Comparison of ENCODE assay signal across 29 cellular contexts in the genomic region with DNA sequence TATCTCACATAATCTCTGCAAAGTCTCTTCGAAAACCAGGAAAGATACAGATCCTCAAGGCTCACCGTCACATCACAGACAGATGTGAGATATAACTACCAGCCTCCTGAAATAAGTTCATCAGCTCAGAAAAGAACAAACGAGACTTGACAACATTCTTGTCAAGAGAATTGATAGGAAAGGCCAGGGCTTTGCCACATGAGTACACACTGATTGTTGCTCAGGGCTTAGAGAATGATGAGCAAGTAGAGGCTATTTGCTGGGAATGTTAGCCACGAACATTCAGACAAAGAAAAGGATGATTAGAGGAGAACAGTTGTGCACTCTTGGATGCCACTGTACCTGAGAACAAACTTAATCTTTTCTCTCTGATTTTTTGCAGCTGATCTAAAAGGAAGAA.
"Had no signal": no experiment of that assay in that cellular context is flagged by ENCODE, and none has a peak within 500 bp of the region (broad histone marks: within the 10 kb centered on the region; RNA-seq: fewer than 3 reads in every experiment).

No MANE protein-coding gene starts in this region.

- H3K27me3 ChIP-seq: brain microvascular endothelial cell had no signal

- H3K4me1 Mint-ChIP-seq: activated CD4-positive, alpha-beta memory T cell treated with anti-CD3 and anti-CD28 coated beads, Interleukin-2, amount 10 ng/mL, durations not matched to agents 7 days and 5 days; activated CD4-positive, alpha-beta T cell treated with anti-CD3 and anti-CD28 coated beads, Interleukin-2, amount 10 ng/mL, durations not matched to agents 7 days and 5 days; activated T-helper 17 cell treated with anti-CD3 and anti-CD28 coated beads, Interleukin-2, amount 50 U/mL, for 72 hours had no signal

- H3K27ac ChIP-seq: brain microvascular endothelial cell, VCaP had no signal

- H3K36me3 Mint-ChIP-seq: activated naive CD8-positive, alpha-beta T cell; WTC11 had no signal

- H3K27ac Mint-ChIP-seq: activated CD4-positive, alpha-beta memory T cell treated with anti-CD3 and anti-CD28 coated beads, Interleukin-2, amount 10 ng/mL, durations not matched to agents 7 days and 5 days; activated CD4-positive, alpha-beta T cell treated with anti-CD3 and anti-CD28 coated beads, Interleukin-2, amount 10 ng/mL, durations not matched to agents 7 days and 5 days; activated naive CD8-positive, alpha-beta T cell; activated T-helper 17 cell treated with anti-CD3 and anti-CD28 coated beads, Interleukin-2, amount 50 U/mL, for 72 hours; endodermal cell; WTC11 had no signal

- DNase-seq: activated CD4-positive, alpha-beta memory T cell treated with anti-CD3 and anti-CD28 coated beads, Interleukin-2, amount 10 ng/mL, durations not matched to agents 7 days and 5 days; activated CD4-positive, alpha-beta T cell treated with anti-CD3 and anti-CD28 coated beads for 1 hour; activated CD4-positive, alpha-beta T cell treated with anti-CD3 and anti-CD28 coated beads for 4 hours; activated CD4-positive, alpha-beta T cell treated with anti-CD3 and anti-CD28 coated beads, Interleukin-2, amount 10 ng/mL, durations not matched to agents 7 days and 5 days; activated CD4-positive, alpha-beta T cell treated with anti-CD3 and anti-CD28 coated beads, Interleukin-2, amount 50 U/mL, for 4 hours; activated CD8-positive, alpha-beta memory T cell treated with anti-CD3 and anti-CD28 coated beads for 24 hours; activated effector memory CD4-positive, alpha-beta T cell treated with Interleukin-2 at 50 U/mL for 16 hours; activated gamma-delta T cell treated with Interleukin-2 at 50 U/mL for 16 hours; activated naive CD4-positive, alpha-beta T cell treated with anti-CD3 and anti-CD28 coated beads, Interleukin-2, amount 50 U/mL, for 16 hours; activated naive CD4-positive, alpha-beta T cell treated with Interleukin-2 at 50 U/mL for 16 hours; activated T-cell treated with anti-CD3 and anti-CD28 coated beads, Interleukin-2, amount 50 U/mL, for 4 hours; amniotic stem cell; anterior cingulate cortex; brain microvascular endothelial cell; caudate nucleus; cortex of kidney; dermis blood vessel endothelial cell; effector memory CD4-positive, alpha-beta T cell; endodermal cell; foreskin fibroblast; head of caudate nucleus; T-helper 2 cell had no signal

- FAIRE-seq: astrocyte, colon, frontal cortex had no signal

- H3K36me3 ChIP-seq: brain microvascular endothelial cell had no signal

- H3K4me3 Mint-ChIP-seq: activated CD4-positive, alpha-beta memory T cell treated with anti-CD3 and anti-CD28 coated beads, Interleukin-2, amount 10 ng/mL, durations not matched to agents 7 days and 5 days; activated CD4-positive, alpha-beta T cell treated with anti-CD3 and anti-CD28 coated beads, Interleukin-2, amount 10 ng/mL, durations not matched to agents 7 days and 5 days; activated naive CD8-positive, alpha-beta T cell; activated T-cell treated with anti-CD3 and anti-CD28 coated beads, Interleukin-2, amount 50 U/mL, for 4 hours; activated T-helper 17 cell treated with anti-CD3 and anti-CD28 coated beads, Interleukin-2, amount 50 U/mL, for 72 hours; endodermal cell; WTC11 had no signal

- H3K9me3 Mint-ChIP-seq: activated CD4-positive, alpha-beta memory T cell treated with anti-CD3 and anti-CD28 coated beads, Interleukin-2, amount 10 ng/mL, durations not matched to agents 7 days and 5 days; activated CD4-positive, alpha-beta T cell treated with anti-CD3 and anti-CD28 coated beads, Interleukin-2, amount 10 ng/mL, durations not matched to agents 7 days and 5 days; activated T-cell treated with anti-CD3 and anti-CD28 coated beads, Interleukin-2, amount 50 U/mL, for 4 hours; endodermal cell; WTC11 had no signal

- H3K27me3 Mint-ChIP-seq: activated CD4-positive, alpha-beta memory T cell treated with anti-CD3 and anti-CD28 coated beads, Interleukin-2, amount 10 ng/mL, durations not matched to agents 7 days and 5 days; activated CD4-positive, alpha-beta T cell treated with anti-CD3 and anti-CD28 coated beads, Interleukin-2, amount 10 ng/mL, durations not matched to agents 7 days and 5 days; activated naive CD8-positive, alpha-beta T cell; activated T-helper 17 cell treated with anti-CD3 and anti-CD28 coated beads, Interleukin-2, amount 50 U/mL, for 72 hours had no signal
